9 cellular contexts compared by ENCODE assay signal in the genomic region with DNA sequence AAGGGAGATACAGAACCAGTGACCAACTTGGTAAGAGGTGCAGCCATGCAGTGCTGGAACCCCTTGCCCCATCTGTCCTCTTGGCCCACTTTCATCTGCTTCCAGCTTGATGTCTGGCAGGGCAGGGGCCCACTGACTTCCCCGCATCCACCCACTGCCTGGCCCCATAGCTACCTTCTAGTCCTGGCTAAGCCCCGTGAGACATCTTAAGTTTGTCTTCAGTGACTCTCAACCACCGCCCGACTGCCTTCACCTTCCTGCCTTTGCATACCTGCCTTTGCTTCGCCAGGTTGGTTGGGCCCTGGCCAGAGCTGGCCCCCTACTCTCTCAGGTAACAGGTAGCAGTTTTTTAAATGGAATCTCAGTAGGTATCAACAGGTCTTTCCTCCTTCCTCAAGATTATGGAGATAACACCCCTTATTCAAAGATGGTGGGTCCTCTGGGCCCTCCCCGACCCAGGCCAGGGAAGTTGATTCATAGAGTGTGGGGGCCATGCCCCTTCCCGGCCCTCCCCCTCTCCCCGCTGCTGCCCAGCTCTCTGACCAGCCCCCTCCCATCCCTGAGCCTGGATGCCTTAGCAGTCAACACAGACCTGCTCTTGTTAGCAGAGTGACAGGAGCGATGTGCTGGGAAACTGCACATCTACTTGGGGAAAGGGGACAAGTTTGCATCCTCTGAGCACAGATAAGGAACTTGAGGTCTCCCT. TPM values are rescaled to one million over a fixed set of nuclear protein-coding genes. Genes with fewer than 3 reads are reported as not detected.
DNase-seq lines count a peak whose midpoint lies in the region; ATAC-seq and TF ChIP-seq lines count a peak whose summit lies in the region.
"Had no signal": no experiment of that assay in that cellular context is flagged by ENCODE, and none has a peak within 500 bp of the region (broad histone marks: within the 10 kb centered on the region; RNA-seq: fewer than 3 reads in every experiment).

No MANE protein-coding gene starts in this region.

- H3K79me2 ChIP-seq in hepatocyte (peaks cover 13% of the 10 kb centered on the region), osteoblast (ENCODE audit: insufficient read depth, low read length) (peaks cover 25% of the 10 kb centered on the region)

- H3K9me3 ChIP-seq in left ventricle myocardium inferior (replicated peaks) (no peaks in the 10 kb centered on the region), aorta (ENCODE audit: control insufficient read depth, low read length) (no peaks in the 10 kb centered on the region), hepatocyte (ENCODE audit: low read depth) (no peaks in the 10 kb centered on the region), osteoblast (ENCODE audit: low read depth, low read length) (no peaks in the 10 kb centered on the region)

- no peak overlapping the region for H3K4me2 ChIP-seq in hepatocyte
- H3K4me2 ChIP-seq in osteoblast (ENCODE audit: insufficient read depth, low read length), result no peak overlapping the region

- H2AFZ ChIP-seq in hepatocyte (no peak overlapping the region), osteoblast (ENCODE audit: low read length) (no peak overlapping the region)

- POLR2A ChIA-PET in activated naive CD8-positive, alpha-beta T cell treated with anti-CD3 and anti-CD28 coated beads, Interleukin-2, amount 10 ng/mL, durations not matched to agents 7 days and 5 days (lab: Charles Lee), result interaction anchor here (1.9 to 5.1 kb wide), 5 partner anchors 8 to 55 kb away, joined by 5 to 93 read pairs (median 26); no protein-coding TSS in a partner anchor

- peaks cover 2% of the 10 kb centered on the region for H3K27me3 Mint-ChIP-seq in activated naive CD8-positive, alpha-beta T cell treated with anti-CD3 and anti-CD28 coated beads, Interleukin-2, amount 10 ng/mL, durations not matched to agents 7 days and 5 days
- no peaks in the 10 kb centered on the region for H3K27me3 Mint-ChIP-seq in naive B cell

- peaks cover 18% of the 10 kb centered on the region for H4K20me1 ChIP-seq in hepatocyte (ENCODE audit: insufficient read depth, poor library complexity, severe bottlenecking)
- H4K20me1 ChIP-seq in osteoblast (ENCODE audit: insufficient read depth, low read length), result peaks cover 42% of the 10 kb centered on the region

- H3K4me1 Mint-ChIP-seq in activated naive CD8-positive, alpha-beta T cell treated with anti-CD3 and anti-CD28 coated beads, Interleukin-2, amount 10 ng/mL, durations not matched to agents 7 days and 5 days, result peaks cover 37% of the 10 kb centered on the region
- peaks cover 40 to 60% (median 54%) of the 10 kb centered on the region in 3 donors for H3K4me1 Mint-ChIP-seq in naive B cell

- H3K4me3 Mint-ChIP-seq in activated naive CD8-positive, alpha-beta T cell treated with anti-CD3 and anti-CD28 coated beads, Interleukin-2, amount 10 ng/mL, durations not matched to agents 7 days and 5 days, result peak overlapping the region; percentile 93
- peak overlapping the region; percentile 87 to 98 (median 94) for H3K4me3 Mint-ChIP-seq in naive B cell

- H3K4me3 ChIP-seq in left ventricle myocardium inferior (peak overlapping the region; percentile 97), aorta (ENCODE audit: low read length in 2 of 2) (peak overlapping the region; percentile 11 to 59), hepatocyte (no peak overlapping the region), osteoblast (ENCODE audit: insufficient read depth, low read length) (no peak overlapping the region)

- no peak for TF ChIP-seq CTCF in left ventricle myocardium inferior (IDR thresholded peaks at IDR 0.05; ENCODE audit: borderline replicate concordance)
- no peak for TF ChIP-seq CTCF in hepatocyte (IDR thresholded peaks at IDR 0.05; ENCODE audit: poor library complexity)
- TF ChIP-seq CTCF in osteoblast (IDR thresholded peaks at IDR 0.05; ENCODE audit: extremely low read depth, low read depth, low read length), result no peak

- DNase-seq in left ventricle myocardium inferior (no peak), left cardiac atrium (no peak), naive B cell (no peak), aorta (peak; percentile 46 to 68), hepatocyte (ENCODE audit: low spot score) (no peak), osteoblast (ENCODE audit: insufficient read length, low spot score, missing footprints) (no peak), SW480 (ENCODE audit: low spot score) (no peak)
- no peak for DNase-seq in activated naive CD8-positive, alpha-beta T cell treated with anti-CD3 and anti-CD28 coated beads, Interleukin-2, amount 10 ng/mL, durations not matched to agents 7 days and 5 days
- DNase-seq: NCI-H1092 treated with DMSO at 0.1 percent for 48 hours had no signal

- H3K36me3 ChIP-seq in left ventricle myocardium inferior (peaks cover 7% of the 10 kb centered on the region), aorta (ENCODE audit: control insufficient read depth in 1 of 2, insufficient read depth in 2 of 2, low read length in 1 of 2) (no peaks in the 10 kb centered on the region), hepatocyte (replicated peaks; ENCODE audit: insufficient read depth, low read depth) (no peaks in the 10 kb centered on the region), osteoblast (ENCODE audit: insufficient read depth, low read length) (no peaks in the 10 kb centered on the region)

- intact Hi-C loops in left ventricle myocardium inferior (cut with micrococcal nuclease) (no loop called here), left cardiac atrium (cut with DNase I) (no loop called here), aorta (cut with DNase I) (loop anchor here in 1 of 2 donors (10.0 kb wide), 1 partner anchor 95 kb away; a partner anchor contains a TSS)

- peaks cover 30% of the 10 kb centered on the region for H3K36me3 Mint-ChIP-seq in activated naive CD8-positive, alpha-beta T cell treated with anti-CD3 and anti-CD28 coated beads, Interleukin-2, amount 10 ng/mL, durations not matched to agents 7 days and 5 days
- H3K36me3 Mint-ChIP-seq in naive B cell, result peaks cover 0 to 1% of the 10 kb centered on the region in 2 donors

- no peaks in the 10 kb centered on the region for H3K9me2 ChIP-seq in hepatocyte (replicated peaks; ENCODE audit: insufficient read depth)

- peaks cover 78% of the 10 kb centered on the region for H3K4me1 ChIP-seq in left ventricle myocardium inferior
- H3K4me1 ChIP-seq in aorta (ENCODE audit: control insufficient read depth in 1 of 2, insufficient read depth in 2 of 2, low read length in 2 of 2), result no peaks in the 10 kb centered on the region
- H3K4me1 ChIP-seq in hepatocyte (ENCODE audit: insufficient read depth), result peaks cover 14% of the 10 kb centered on the region
- H3K4me1 ChIP-seq in osteoblast (ENCODE audit: insufficient read depth, low read length), result peaks cover 24% of the 10 kb centered on the region

- H3K9me3 Mint-ChIP-seq in activated naive CD8-positive, alpha-beta T cell treated with anti-CD3 and anti-CD28 coated beads, Interleukin-2, amount 10 ng/mL, durations not matched to agents 7 days and 5 days, result no peaks in the 10 kb centered on the region
- H3K9me3 Mint-ChIP-seq in naive B cell, result no peaks in the 10 kb centered on the region

- ATAC-seq in left cardiac atrium, result no peak
- ATAC-seq in activated naive CD8-positive, alpha-beta T cell treated with anti-CD3 and anti-CD28 coated beads, Interleukin-2, amount 10 ng/mL, durations not matched to agents 7 days and 5 days (ENCODE audit: low read depth), result peak; percentile 6
- ATAC-seq in naive B cell (ENCODE audit: low read depth in 2 of 2), result no peak
- no peak for ATAC-seq in aorta (ENCODE audit: low FRiP score)

- H3K27ac Mint-ChIP-seq in activated naive CD8-positive, alpha-beta T cell treated with anti-CD3 and anti-CD28 coated beads, Interleukin-2, amount 10 ng/mL, durations not matched to agents 7 days and 5 days, result peak overlapping the region; percentile 98
- H3K27ac Mint-ChIP-seq in naive B cell, result peak overlapping the region; percentile 98 to 99 (median 99)

- WGBS in aorta, 2 donors, result 62 to 64% methylated on average over 9 of the region's 9 CpGs
- 73% methylated on average over 9 of the region's 9 CpGs for WGBS in hepatocyte (ENCODE audit: low lambda C conversion rate, missing lambda C conversion rate)

- peak overlapping the region; percentile 95 for H3K27ac ChIP-seq in left ventricle myocardium inferior (replicated peaks)
- H3K27ac ChIP-seq in aorta (ENCODE audit: low read depth in 1 of 2, low read length in 2 of 2), result peak overlapping the region in 1 of 2 donors; percentile 9
- H3K27ac ChIP-seq in hepatocyte, result no peak overlapping the region
- no peak overlapping the region for H3K27ac ChIP-seq in osteoblast (ENCODE audit: low read depth, low read length)

- H3K27me3 ChIP-seq in left ventricle myocardium inferior (ENCODE audit: low read depth), result no peaks in the 10 kb centered on the region
- H3K27me3 ChIP-seq in aorta (ENCODE audit: control insufficient read depth in 1 of 2, insufficient read depth in 2 of 2, low read length in 1 of 2), result no peaks in the 10 kb centered on the region
- H3K27me3 ChIP-seq in hepatocyte, result peaks cover 22% of the 10 kb centered on the region
- H3K27me3 ChIP-seq in osteoblast (ENCODE audit: insufficient read depth, low read length), result no peaks in the 10 kb centered on the region

RNA-seq across cellular contexts. Expression of a gene that starts 2.8 kb away (rescaled TPM):
- total RNA-seq in left ventricle myocardium inferior, result 17.3 TPM
- total RNA-seq in left cardiac atrium, result 10 to 100 TPM; 10.5 to 24.1 TPM
- 10 to 100 TPM; 62.1 to 62.8 TPM for total RNA-seq in activated naive CD8-positive, alpha-beta T cell treated with anti-CD3 and anti-CD28 coated beads, Interleukin-2, amount 10 ng/mL, durations not matched to agents 7 days and 5 days
- 10 to 100 TPM; 20.8 to 45.9 (median 28.5) TPM for polyA plus RNA-seq in naive B cell (ENCODE audit: low read depth in 6 of 6)
- total RNA-seq in aorta, result 100 to 1,000 TPM; 107 to 257 TPM
- polyA plus RNA-seq in aorta, result 100 to 1,000 TPM in 1 of 2 donors, 10 to 100 TPM in 1; 51.5 to 264 TPM
- 4.9 and 6.9 TPM in 2 replicates for total RNA-seq in hepatocyte
- 11.9 and 13.3 TPM in 2 replicates for polyA plus RNA-seq in hepatocyte
- 7.6 and 9.7 TPM in 2 replicates for total RNA-seq in osteoblast

RNA-seq across cellular contexts. Expression of a gene that starts 34.2 kb away (rescaled TPM):
- total RNA-seq in left ventricle myocardium inferior (not detected), left cardiac atrium (under 1 TPM in 1 of 2 donors, not detected in 1; 0.31 TPM), aorta (under 1 TPM in 1 of 2 donors, not detected in 1; 0.33 TPM), hepatocyte (6.2 and 8.1 TPM in 2 replicates), osteoblast (0.29 TPM in 1 of 2 replicates, not detected in the other)
- under 1 TPM in 1 of 2 experiments, not detected in 1; 0.17 TPM for total RNA-seq in activated naive CD8-positive, alpha-beta T cell treated with anti-CD3 and anti-CD28 coated beads, Interleukin-2, amount 10 ng/mL, durations not matched to agents 7 days and 5 days
- polyA plus RNA-seq in naive B cell (ENCODE audit: low read depth in 6 of 6) (under 1 TPM in 1 of 6 donors, not detected in 5; 0.28 TPM), aorta (under 1 TPM in 1 of 2 donors, not detected in 1; 0.75 TPM), hepatocyte (1.8 and 10.5 TPM in 2 replicates)

Comparison
In these comparisons a context has a peak if more than half of its experiments do, and no peak if none do; other contexts are left out.
1. DNase-seq: peak in aorta (2 of 2); none in left ventricle myocardium inferior (single experiment), left cardiac atrium (single experiment), activated naive CD8-positive, alpha-beta T cell treated with anti-CD3 and anti-CD28 coated beads, Interleukin-2, amount 10 ng/mL, durations not matched to agents 7 days and 5 days (single experiment), naive B cell (single experiment), hepatocyte (single experiment), osteoblast (single experiment) and SW480 (single experiment).
2. H3K4me3 ChIP-seq: peak in left ventricle myocardium inferior (single experiment) and aorta (2 of 2); none in hepatocyte (single experiment) and osteoblast (single experiment).